ENCODE assay signal across 2 cellular contexts in the genomic region with DNA sequence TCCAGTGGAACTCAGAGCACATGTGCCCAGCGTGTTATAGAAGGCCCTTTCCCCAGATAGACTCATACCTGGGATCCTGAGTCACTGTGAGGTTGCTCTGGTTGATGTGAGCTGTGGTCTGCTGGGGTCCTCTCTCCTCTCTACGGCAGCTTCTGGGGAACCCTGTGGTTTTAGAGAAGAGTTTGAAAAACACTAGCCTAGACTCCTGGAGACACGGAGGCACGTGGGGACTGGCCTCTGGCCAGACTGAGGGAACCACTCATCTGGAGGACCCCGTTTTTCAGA.
TF ChIP-seq lines count a peak whose summit lies in the region.

No MANE protein-coding gene starts in this region.

TF ChIP-seq in H1, 55 proteins besides CTCF, POLR2A, EP300 and RAD21:
- TF ChIP-seq TAF1 (IDR thresholded peaks at IDR 0.05; ENCODE audit: low read depth, low read length) = no peak
- no peak for TF ChIP-seq JUND (IDR thresholded peaks at IDR 0.05; ENCODE audit: low read length)
- TF ChIP-seq SRF (IDR thresholded peaks at IDR 0.05; ENCODE audit: low read depth, low read length) = no peak
- TF ChIP-seq CREB1 (IDR thresholded peaks at IDR 0.05) = no peak
- no peak for TF ChIP-seq USF2 (IDR thresholded peaks at IDR 0.05; ENCODE audit: low read length)
- TF ChIP-seq ZNF274 (IDR thresholded peaks at IDR 0.05; ENCODE audit: borderline replicate concordance, extremely low read depth, low read length) = no peak
- no peak for TF ChIP-seq POLR2AphosphoS5 (IDR thresholded peaks at IDR 0.05; ENCODE audit: low read depth, low read length)

TF ChIP-seq in SK-N-SH treated with all-trans-retinoic acid at 6 μM for 48 hours, 23 proteins besides CTCF, POLR2A, EP300 and RAD21:
- TF ChIP-seq PPARA (CRISPR knock-in tag; IDR thresholded peaks at IDR 0.05; ENCODE audit: borderline replicate concordance) (no peak), TCF4 (CRISPR knock-in tag; IDR thresholded peaks at IDR 0.05; ENCODE audit: borderline replicate concordance) (no peak), RARB (CRISPR knock-in tag; IDR thresholded peaks at IDR 0.05) (no peak), CSRNP3 (CRISPR knock-in tag; IDR thresholded peaks at IDR 0.05) (no peak)
